In the genomic region with DNA sequence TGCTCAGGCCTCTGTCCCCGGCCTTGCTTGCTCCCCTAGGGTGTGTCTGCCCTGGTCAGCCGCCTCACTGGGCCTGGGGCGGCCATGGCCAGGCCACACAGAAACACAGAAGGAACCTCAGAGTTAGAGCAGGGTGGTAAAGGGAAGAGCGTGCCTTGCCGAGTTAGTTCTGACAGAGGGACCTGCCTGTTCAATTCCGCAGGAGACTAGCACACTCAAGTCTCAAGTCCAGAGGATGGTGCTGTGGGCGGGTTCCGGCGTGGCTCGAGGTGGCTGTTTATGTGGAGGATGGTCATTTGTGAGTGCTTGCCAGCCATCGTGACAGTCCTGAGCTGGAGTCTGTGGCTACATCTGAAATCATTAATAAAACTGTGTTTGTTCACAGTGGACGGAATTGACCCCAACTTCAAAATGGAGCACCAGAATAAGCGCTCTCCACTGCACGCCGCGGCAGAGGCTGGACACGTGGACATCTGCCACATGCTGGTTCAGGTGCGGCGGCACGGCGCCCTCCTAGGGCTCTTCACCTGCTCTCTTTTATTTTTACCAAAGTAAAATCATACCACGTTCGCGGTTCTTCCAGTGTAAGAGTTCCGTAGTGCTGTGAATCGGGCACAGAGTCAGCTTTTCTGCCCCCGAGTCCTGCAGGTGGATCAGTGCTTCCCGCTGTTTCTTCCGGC, we compare ENCODE assay signal across 22 cellular contexts.
A peak's percentile ranks its signal among the peaks of the same experiment; 100 is the strongest.
DNase-seq lines count a peak whose midpoint lies in the region; ATAC-seq and TF ChIP-seq lines count a peak whose summit lies in the region.
"Had no signal": no experiment of that assay in that cellular context is flagged by ENCODE, and none has a peak within 500 bp of the region (broad histone marks: within the 10 kb centered on the region; RNA-seq: fewer than 3 reads in every experiment).

No MANE protein-coding gene starts in this region.

- H3K27ac ChIP-seq in RWPE2 (ENCODE audit: poor library complexity, severe bottlenecking), result no peak overlapping the region
- H3K27ac ChIP-seq: HL-60, PC-9 had no signal

- H3K27me3 ChIP-seq in RWPE2 (ENCODE audit: insufficient read depth, poor library complexity, severe bottlenecking), result no peaks in the 10 kb centered on the region
- H3K27me3 ChIP-seq: BE2C had no signal

- in situ Hi-C loops in GM13976 (cut with MboI; ENCODE audit: low sequenced_read_pairs, unreplicated experiment), result no loop called here
- in situ Hi-C loops in ACHN (cut with HindIII; ENCODE audit: low pct_ligation_motif_present, low pct_unique_long_range_greater_than_20kb, low sequenced_read_pairs), result no loop called here

- H3K27me3 Mint-ChIP-seq in chondrocyte (ENCODE audit: low read depth), result no peaks in the 10 kb centered on the region
- H3K27me3 Mint-ChIP-seq in nephron progenitor cell (ENCODE audit: low read depth, poor library complexity), result no peaks in the 10 kb centered on the region

- H3K9me3 Mint-ChIP-seq in chondrocyte (ENCODE audit: low read depth) (no peaks in the 10 kb centered on the region), nephron progenitor cell (no peaks in the 10 kb centered on the region)
- H3K9me3 Mint-ChIP-seq in stimulated activated effector memory CD8-positive, alpha-beta T cell treated with anti-CD3 and anti-CD28 coated beads, Interleukin-12 subunit alpha, Interleukin-12 subunit beta, amount 100 ng/mL, for 72 hours, result no peaks in the 10 kb centered on the region

- H3K36me3 ChIP-seq in RWPE2 (ENCODE audit: low read depth), result peaks cover 59% of the 10 kb centered on the region

- H3K9me3 ChIP-seq in RWPE2 (ENCODE audit: severe bottlenecking), result no peaks in the 10 kb centered on the region
- H3K9me3 ChIP-seq: BE2C had no signal

- H3K4me3 ChIP-seq in RWPE2 (ENCODE audit: severe bottlenecking), result no peak overlapping the region
- H3K4me3 ChIP-seq: PC-9 had no signal

- no peak for ATAC-seq in RWPE2 (ENCODE audit: low read depth)
- ATAC-seq in stimulated activated effector memory CD8-positive, alpha-beta T cell treated with anti-CD3 and anti-CD28 coated beads, Interleukin-12 subunit alpha, Interleukin-12 subunit beta, amount 100 ng/mL, for 72 hours, result no peak

- H3K36me3 Mint-ChIP-seq in chondrocyte (ENCODE audit: low read depth) (peaks cover 30% of the 10 kb centered on the region), nephron progenitor cell (ENCODE audit: low read depth) (peaks cover 19% of the 10 kb centered on the region)
- peaks cover 15% of the 10 kb centered on the region for H3K36me3 Mint-ChIP-seq in stimulated activated effector memory CD8-positive, alpha-beta T cell treated with anti-CD3 and anti-CD28 coated beads, Interleukin-12 subunit alpha, Interleukin-12 subunit beta, amount 100 ng/mL, for 72 hours

- TF ChIP-seq CTCF in RWPE2 (IDR thresholded peaks at IDR 0.05; ENCODE audit: poor library complexity, severe bottlenecking), result no peak
- TF ChIP-seq CTCF in chondrocyte (IDR thresholded peaks at IDR 0.05), result no peak
- no peak for TF ChIP-seq CTCF in nephron progenitor cell (IDR thresholded peaks at IDR 0.05)
- no peak for TF ChIP-seq CTCF in GM13976 (IDR thresholded peaks at IDR 0.05; ENCODE audit: borderline replicate concordance, control extremely low read depth, extremely low read depth, insufficient read depth, missing control alignments)

- no peak overlapping the region for H3K27ac Mint-ChIP-seq in chondrocyte (ENCODE audit: unreplicated experiment)
- H3K27ac Mint-ChIP-seq in nephron progenitor cell, result peak overlapping the region; percentile 95
- peak overlapping the region; percentile 86 for H3K27ac Mint-ChIP-seq in stimulated activated effector memory CD8-positive, alpha-beta T cell treated with anti-CD3 and anti-CD28 coated beads, Interleukin-12 subunit alpha, Interleukin-12 subunit beta, amount 100 ng/mL, for 72 hours

- DNase-seq in RWPE2 (ENCODE audit: low spot score) (peak; percentile 32), chondrocyte (ENCODE audit: low spot score) (peak; percentile 81), nephron progenitor cell (no peak), GM13976 (ENCODE audit: low spot score) (no peak), ACHN (no peak), ureter (ENCODE audit: low spot score) (no peak)
- no peak for DNase-seq in stimulated activated effector memory CD8-positive, alpha-beta T cell treated with anti-CD3 and anti-CD28 coated beads, Interleukin-12 subunit alpha, Interleukin-12 subunit beta, amount 100 ng/mL, for 72 hours (ENCODE audit: low spot score in 2 of 2)
- DNase-seq: BE2C, Calu3, DMS79 treated with DMSO at 0.1 percent for 48 hours, GF-D8, NCI-H1048, NCI-H1417, NCI-H1694, NCI-H2029 treated with DMSO at 0.1 percent for 48 hours, NCI-H446 treated with DMSO at 0.1 percent for 48 hours, NCI-H526, NCI-H82, PC-9, Right ventricle myocardium superior had no signal

- H3K4me1 Mint-ChIP-seq in chondrocyte (ENCODE audit: low read depth), result peaks cover 5% of the 10 kb centered on the region
- H3K4me1 Mint-ChIP-seq in nephron progenitor cell, result peaks cover 28% of the 10 kb centered on the region
- peaks cover 22% of the 10 kb centered on the region for H3K4me1 Mint-ChIP-seq in stimulated activated effector memory CD8-positive, alpha-beta T cell treated with anti-CD3 and anti-CD28 coated beads, Interleukin-12 subunit alpha, Interleukin-12 subunit beta, amount 100 ng/mL, for 72 hours
- H3K4me1 Mint-ChIP-seq: CD14-positive monocyte had no signal

- no peaks in the 10 kb centered on the region for H3K4me1 ChIP-seq in RWPE2 (ENCODE audit: insufficient read depth, poor library complexity, severe bottlenecking)
- H3K4me1 ChIP-seq: BE2C had no signal

- no peak overlapping the region for H3K4me3 Mint-ChIP-seq in chondrocyte (ENCODE audit: unreplicated experiment)
- H3K4me3 Mint-ChIP-seq in nephron progenitor cell, result no peak overlapping the region
- H3K4me3 Mint-ChIP-seq in stimulated activated effector memory CD8-positive, alpha-beta T cell treated with anti-CD3 and anti-CD28 coated beads, Interleukin-12 subunit alpha, Interleukin-12 subunit beta, amount 100 ng/mL, for 72 hours, result no peak overlapping the region
- H3K4me3 Mint-ChIP-seq: CD14-positive monocyte had no signal

Comparison
In these comparisons a context has a peak if more than half of its experiments do, and no peak if none do; other contexts are left out.
1. DNase-seq: peak in RWPE2 (single experiment) and chondrocyte (single experiment); none in nephron progenitor cell (single experiment), stimulated activated effector memory CD8-positive, alpha-beta T cell treated with anti-CD3 and anti-CD28 coated beads, Interleukin-12 subunit alpha, Interleukin-12 subunit beta, amount 100 ng/mL, for 72 hours (0 of 2), GM13976 (single experiment), ACHN (single experiment) and ureter (single experiment).